8 cellular contexts compared by ENCODE assay signal in genomic region chr17:82698065-82698973, GRCh38. TPM values are rescaled to one million over a fixed set of nuclear protein-coding genes. Genes with fewer than 3 reads are reported as not detected.
A peak's percentile ranks its signal among the peaks of the same experiment; 100 is the strongest.
DNase-seq lines count a peak whose midpoint lies in the region; ATAC-seq, FAIRE-seq and TF ChIP-seq lines count a peak whose summit lies in the region.

Gene RAB40B (minus strand): TSS chr17:82698698. CDS start chr17:82698596, 102 bp downstream.

- peaks cover 2% of the 10 kb centered on the region for H3K4me1 Mint-ChIP-seq in T-helper 2 cell treated with Interferon-gamma antibody and Interleukin-4, amounts not matched to agents 5 μg/mL and 100 μg/mL, for 36 hours (ENCODE audit: low read depth)
- H3K4me1 Mint-ChIP-seq in astrocyte (ENCODE audit: low read depth, unreplicated experiment) = peaks cover 2% of the 10 kb centered on the region

- H3K9me3 ChIP-seq in astrocyte (ENCODE audit: insufficient read depth, low read depth, low read length) (peaks cover 5% of the 10 kb centered on the region), right cardiac atrium (ENCODE audit: control insufficient read depth, low read length) (no peaks in the 10 kb centered on the region), prostate gland (no peaks in the 10 kb centered on the region)

- H3K4me1 ChIP-seq in astrocyte (ENCODE audit: insufficient read depth, low read length) (peaks cover 9% of the 10 kb centered on the region), right cardiac atrium (ENCODE audit: control insufficient read depth, insufficient read depth, low read length) (no peaks in the 10 kb centered on the region), prostate gland (replicated peaks) (peaks cover 12% of the 10 kb centered on the region)

- ATAC-seq in GM18502 (IDR thresholded peaks at IDR 0.05; ENCODE audit: poor library complexity, unreplicated experiment) = peak; percentile 97
- peak; percentile 96 for ATAC-seq in HG02885 (IDR thresholded peaks at IDR 0.05; ENCODE audit: poor library complexity, unreplicated experiment)
- ATAC-seq in right cardiac atrium = peak; percentile 99

- H3K27ac Mint-ChIP-seq in T-helper 2 cell treated with Interferon-gamma antibody and Interleukin-4, amounts not matched to agents 5 μg/mL and 100 μg/mL, for 36 hours = no peak within 1 kb of the TSS
- no peak within 1 kb of the TSS for H3K27ac Mint-ChIP-seq in astrocyte (ENCODE audit: unreplicated experiment)

- peaks cover 11% of the 10 kb centered on the region for H4K20me1 ChIP-seq in astrocyte (ENCODE audit: insufficient read depth, low read length)

- TF ChIP-seq CTCF in astrocyte (IDR thresholded peaks at IDR 0.05; ENCODE audit: insufficient read depth, low read depth, low read length) = no peak
- no peak for TF ChIP-seq CTCF in prostate gland (IDR thresholded peaks at IDR 0.05)

- peaks cover 2% of the 10 kb centered on the region for H3K27me3 ChIP-seq in astrocyte (ENCODE audit: insufficient read depth, low read length)
- H3K27me3 ChIP-seq in right cardiac atrium (ENCODE audit: control insufficient read depth, insufficient read depth) = no peaks in the 10 kb centered on the region
- no peaks in the 10 kb centered on the region for H3K27me3 ChIP-seq in prostate gland (replicated peaks; ENCODE audit: insufficient read depth)

- H3K9me3 Mint-ChIP-seq in T-helper 2 cell treated with Interferon-gamma antibody and Interleukin-4, amounts not matched to agents 5 μg/mL and 100 μg/mL, for 36 hours = peaks cover 17% of the 10 kb centered on the region
- H3K9me3 Mint-ChIP-seq in astrocyte (ENCODE audit: unreplicated experiment) = peaks cover 16% of the 10 kb centered on the region

- H2AFZ ChIP-seq in astrocyte (ENCODE audit: low read depth, low read length) = peak within 1 kb of the TSS; percentile 96

- DNase-seq in NCI-H1694 (lab: John Stamatoyannopoulos, UW) (peak; percentile 98), astrocyte (ENCODE audit: low read depth) (peak; percentile 96), right cardiac atrium (peak; percentile 99 to 100 (median 100)), prostate gland (ENCODE audit: low spot score) (peak; percentile 100), ureter (ENCODE audit: low spot score) (peak; percentile 99)
- DNase-seq in T-helper 2 cell treated with Interferon-gamma antibody and Interleukin-4, amounts not matched to agents 5 μg/mL and 100 μg/mL, for 36 hours (ENCODE audit: low spot score) = peak; percentile 97

- peak within 1 kb of the TSS; percentile 85 for H3K4me3 Mint-ChIP-seq in T-helper 2 cell treated with Interferon-gamma antibody and Interleukin-4, amounts not matched to agents 5 μg/mL and 100 μg/mL, for 36 hours
- peak within 1 kb of the TSS; percentile 87 for H3K4me3 Mint-ChIP-seq in astrocyte (ENCODE audit: unreplicated experiment)

- H3K36me3 ChIP-seq in astrocyte (ENCODE audit: insufficient read depth, low read length) (no peaks in the 10 kb centered on the region), prostate gland (no peaks in the 10 kb centered on the region)

- H3K27ac ChIP-seq in astrocyte (ENCODE audit: low read depth, low read length) (no peak within 1 kb of the TSS), right cardiac atrium (ENCODE audit: low read length) (peak within 1 kb of the TSS; percentile 53), prostate gland (peak within 1 kb of the TSS; percentile 67 to 69)

- H3K4me3 ChIP-seq in astrocyte (ENCODE audit: insufficient read depth, low read depth, low read length) = peak within 1 kb of the TSS; percentile 70
- peak within 1 kb of the TSS; percentile 66 for H3K4me3 ChIP-seq in right cardiac atrium (ENCODE audit: low read length)
- H3K4me3 ChIP-seq in prostate gland = peak within 1 kb of the TSS; percentile 76 to 83

- WGBS in right cardiac atrium = under 1% methylated on average over 111 of the region's 112 CpGs
- WGBS in prostate gland = under 1% methylated on average over 25 of the region's 112 CpGs

- peaks cover 10% of the 10 kb centered on the region for H3K27me3 Mint-ChIP-seq in T-helper 2 cell treated with Interferon-gamma antibody and Interleukin-4, amounts not matched to agents 5 μg/mL and 100 μg/mL, for 36 hours (ENCODE audit: low read depth)
- peaks cover 9% of the 10 kb centered on the region for H3K27me3 Mint-ChIP-seq in astrocyte (ENCODE audit: low read depth, unreplicated experiment)

- H3K4me2 ChIP-seq in astrocyte (ENCODE audit: low read length) = peak within 1 kb of the TSS; percentile 85

- no peak for FAIRE-seq in astrocyte (lab: Jason Lieb, UNC)

- intact Hi-C loops in right cardiac atrium (cut with DNase I) (no loop called here), prostate gland (cut with DNase I) (loop anchor here (2.0 kb wide), 1 partner anchor 50 kb away; the partner anchor contains the start of gene WDR45B)

- H3K79me2 ChIP-seq in astrocyte (ENCODE audit: insufficient read depth, low read length) = peaks cover 13% of the 10 kb centered on the region

- peak within 1 kb of the TSS; percentile 68 for H3K9ac ChIP-seq in astrocyte (ENCODE audit: low read length)

- TF ChIP-seq POLR2A in prostate gland (IDR thresholded peaks at IDR 0.05) = peak; percentile 81

- peaks cover 6% of the 10 kb centered on the region for H3K36me3 Mint-ChIP-seq in T-helper 2 cell treated with Interferon-gamma antibody and Interleukin-4, amounts not matched to agents 5 μg/mL and 100 μg/mL, for 36 hours (ENCODE audit: low read depth)
- H3K36me3 Mint-ChIP-seq in astrocyte (ENCODE audit: low read depth, unreplicated experiment) = peaks cover 10% of the 10 kb centered on the region

RNA-seq across cellular contexts. Expression of gene RAB40B, which starts in this region (rescaled TPM):
- 15.8 and 17.5 TPM in 2 replicates for total RNA-seq in astrocyte
- 10 to 100 TPM; 14.0 to 20.8 (median 19.2) TPM for total RNA-seq in right cardiac atrium
- polyA plus RNA-seq in right cardiac atrium = 14.8 TPM
- 10 to 100 TPM; 23.8 to 34.9 TPM for total RNA-seq in prostate gland
- 18.9 TPM for total RNA-seq in ureter
